Comparison of ENCODE assay signal across 10 cellular contexts in the genomic region with DNA sequence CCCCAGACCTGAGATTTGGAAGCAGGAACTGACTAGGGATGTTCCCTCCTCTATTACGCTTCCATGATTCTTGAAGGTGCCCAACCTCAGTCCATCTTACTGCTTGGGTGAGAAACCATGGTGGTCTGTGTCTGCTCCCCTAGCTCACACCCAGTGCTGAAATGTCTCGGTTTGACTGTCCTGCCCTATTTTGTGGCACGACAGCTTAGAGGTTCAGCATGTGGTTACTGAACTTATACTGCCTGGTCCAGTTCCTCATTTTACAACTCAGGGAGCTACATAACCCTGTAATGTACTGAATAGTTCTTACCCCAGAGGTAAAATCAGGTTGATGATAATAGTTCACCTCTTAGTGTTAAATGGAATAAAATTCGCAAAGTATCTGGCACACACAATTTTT.
DNase-seq lines count a peak whose midpoint lies in the region; ATAC-seq and TF ChIP-seq lines count a peak whose summit lies in the region.
"Had no signal": no experiment of that assay in that cellular context is flagged by ENCODE, and none has a peak within 500 bp of the region (broad histone marks: within the 10 kb centered on the region; RNA-seq: fewer than 3 reads in every experiment).

No MANE protein-coding gene starts in this region.

- H3K9me3 ChIP-seq in upper lobe of right lung = no peaks in the 10 kb centered on the region
- H3K9me3 ChIP-seq in hepatocyte (ENCODE audit: low read depth) = no peaks in the 10 kb centered on the region

- intact Hi-C loops in upper lobe of right lung (cut with DNase I) = no loop called here

- H3K4me1 ChIP-seq in upper lobe of right lung = no peaks in the 10 kb centered on the region
- H3K4me1 ChIP-seq in hepatocyte (ENCODE audit: insufficient read depth) = no peaks in the 10 kb centered on the region

- DNase-seq in upper lobe of right lung (no peak), HT-29 (ENCODE audit: low spot score) (no peak), hepatocyte (ENCODE audit: low spot score) (no peak), NCI-H2029 (lab: John Stamatoyannopoulos, UW) (no peak)
- DNase-seq: activated gamma-delta T cell; NCI-H2029 treated with DMSO at 0.1 percent for 48 hours; stimulated activated CD4-positive, alpha-beta T cell treated with anti-CD3 and anti-CD28 coated beads, Interleukin-1b, Interleukin-23, amount 100 ng/mL, for 48 hours had no signal

- no peak overlapping the region for H2AFZ ChIP-seq in hepatocyte

- H4K20me1 ChIP-seq in hepatocyte (ENCODE audit: insufficient read depth, poor library complexity, severe bottlenecking) = no peaks in the 10 kb centered on the region

- H3K36me3 ChIP-seq in upper lobe of right lung (no peaks in the 10 kb centered on the region), hepatocyte (replicated peaks; ENCODE audit: insufficient read depth, low read depth) (no peaks in the 10 kb centered on the region)

- H3K4me3 ChIP-seq in upper lobe of right lung = no peak overlapping the region
- no peak overlapping the region for H3K4me3 ChIP-seq in hepatocyte

- no peaks in the 10 kb centered on the region for H3K9me2 ChIP-seq in hepatocyte (replicated peaks; ENCODE audit: insufficient read depth)

- 90% methylated on average over 4 of the region's 4 CpGs for WGBS in hepatocyte (ENCODE audit: low lambda C conversion rate, missing lambda C conversion rate)

- ATAC-seq in GM19351 (IDR thresholded peaks at IDR 0.05; ENCODE audit: unreplicated experiment) (peak; percentile 100), HG02623 (IDR thresholded peaks at IDR 0.05; ENCODE audit: unreplicated experiment) (peak; percentile 90), HG03432 (IDR thresholded peaks at IDR 0.05; ENCODE audit: unreplicated experiment) (peak; percentile 98), upper lobe of right lung (peak; percentile 8)

- H3K27me3 ChIP-seq in upper lobe of right lung (no peaks in the 10 kb centered on the region), hepatocyte (no peaks in the 10 kb centered on the region)

- no peak overlapping the region for H3K27ac ChIP-seq in upper lobe of right lung
- H3K27ac ChIP-seq in hepatocyte = no peak overlapping the region

- H3K79me2 ChIP-seq in hepatocyte = no peaks in the 10 kb centered on the region

- TF ChIP-seq CTCF in upper lobe of right lung (IDR thresholded peaks at IDR 0.05) (no peak), hepatocyte (IDR thresholded peaks at IDR 0.05; ENCODE audit: poor library complexity) (no peak)

- no peak overlapping the region for H3K4me2 ChIP-seq in hepatocyte

Comparison
In these comparisons a context has a peak if more than half of its experiments do, and no peak if none do; other contexts are left out.
1. ATAC-seq: peak in every context shown above with its lines; median percentile 100 in GM19351; 98 in HG03432; 90 in HG02623; 8 in upper lobe of right lung.